Comparison of ENCODE assay signal across 22 cellular contexts in genomic region chr2:5725072-5725471, GRCh38. TPM values are rescaled to one million over a fixed set of nuclear protein-coding genes. Genes with fewer than 3 reads are reported as not detected.
DNase-seq lines count a peak whose midpoint lies in the region; TF ChIP-seq lines count a peak whose summit lies in the region.
"Had no signal": no experiment of that assay in that cellular context is flagged by ENCODE, and none has a peak within 500 bp of the region (broad histone marks: within the 10 kb centered on the region; RNA-seq: fewer than 3 reads in every experiment).

No MANE protein-coding gene starts in this region.

- no peak overlapping the region for H3K27ac Mint-ChIP-seq in endodermal cell

- H2BK120ac ChIP-seq in mesendoderm (ENCODE audit: low read depth, low read length): no peak overlapping the region

- H3K36me3 ChIP-seq in ES-I3 (ENCODE audit: insufficient read depth, low read length) (no peaks in the 10 kb centered on the region), NT2/D1 (ENCODE audit: insufficient read depth, insufficient read length, low read length) (no peaks in the 10 kb centered on the region), endodermal cell (ENCODE audit: control insufficient read depth, insufficient read depth, low read length) (no peaks in the 10 kb centered on the region), neuron (ENCODE audit: insufficient read depth, low read length) (no peaks in the 10 kb centered on the region), mesendoderm (ENCODE audit: control insufficient read depth, insufficient read depth, low read length) (no peaks in the 10 kb centered on the region)

- H2BK5ac ChIP-seq in mesendoderm (ENCODE audit: low read length): no peak overlapping the region

- H3K4me1 Mint-ChIP-seq in endodermal cell: peaks cover 18% of the 10 kb centered on the region

- H3K36me3 Mint-ChIP-seq in endodermal cell (ENCODE audit: low read depth): no peaks in the 10 kb centered on the region

- no peak overlapping the region for H3K23ac ChIP-seq in mesendoderm (ENCODE audit: low read length)

- H2AK5ac ChIP-seq in mesendoderm (ENCODE audit: low read length): no peak overlapping the region

- H2AFZ ChIP-seq in neuron (ENCODE audit: low read depth, low read length): no peak overlapping the region

- H3K9ac ChIP-seq in ES-I3 (ENCODE audit: low read depth, low read length) (peak overlapping the region; percentile 64), NT2/D1 (ENCODE audit: insufficient read length, low read depth) (no peak overlapping the region), endodermal cell (ENCODE audit: extremely low read depth, low read length, poor library complexity, severe bottlenecking) (no peak overlapping the region), mesendoderm (ENCODE audit: low read length) (no peak overlapping the region)
- H3K9ac ChIP-seq: SK-N-SH had no signal

- H3K9me3 Mint-ChIP-seq in endodermal cell: no peaks in the 10 kb centered on the region

- H3K4me2 ChIP-seq in mesendoderm (ENCODE audit: low read length): no peak overlapping the region
- H3K4me2 ChIP-seq: SK-N-SH had no signal

- no peak overlapping the region for H3K18ac ChIP-seq in mesendoderm (ENCODE audit: low read length)

- H3K9me3 ChIP-seq in ES-I3 (ENCODE audit: control insufficient read depth, insufficient read depth, low read length) (no peaks in the 10 kb centered on the region), NT2/D1 (ENCODE audit: insufficient read depth, low read length) (peaks cover 7% of the 10 kb centered on the region), endodermal cell (ENCODE audit: control insufficient read depth, low read length) (no peaks in the 10 kb centered on the region), neuron (ENCODE audit: low read length) (peaks cover 2% of the 10 kb centered on the region)
- H3K9me3 ChIP-seq: SK-N-SH had no signal

- H2BK15ac ChIP-seq in mesendoderm (replicated peaks; ENCODE audit: low read depth): no peak overlapping the region

- H3K4me1 ChIP-seq in ES-I3 (ENCODE audit: insufficient read depth, low read length): peaks cover 19% of the 10 kb centered on the region; the same call in 1 of the 2 replicates
- no peaks in the 10 kb centered on the region for H3K4me1 ChIP-seq in NT2/D1 (ENCODE audit: insufficient read depth, insufficient read length)
- H3K4me1 ChIP-seq in endodermal cell (ENCODE audit: control insufficient read depth, insufficient read depth, low read length): peaks cover 8% of the 10 kb centered on the region
- H3K4me1 ChIP-seq in neuron (ENCODE audit: insufficient read depth, low read length): peaks cover 21% of the 10 kb centered on the region
- H3K4me1 ChIP-seq in mesendoderm (ENCODE audit: control insufficient read depth, low read depth, low read length): no peaks in the 10 kb centered on the region

- no peak overlapping the region for H4K8ac ChIP-seq in mesendoderm (ENCODE audit: low read depth, low read length)

- H3K27me3 Mint-ChIP-seq in endodermal cell (ENCODE audit: insufficient read depth): peaks cover 13% of the 10 kb centered on the region

- no peaks in the 10 kb centered on the region for H3K79me2 ChIP-seq in mesendoderm (ENCODE audit: control insufficient read depth, insufficient read depth, low read length)

- WGBS in endodermal cell (ENCODE audit: insufficient coverage in 1 of 2, insufficient read length in 1 of 2), 2 experiments: 100% methylated on average over 1 of the region's 1 CpG; no CpG with 5 or more reads in 1 of the 2 experiments
- WGBS in mesendoderm (ENCODE audit: extremely low coverage, insufficient coverage, low lambda C conversion rate): no CpG with 5 or more reads among the region's 1 CpG

- no peaks in the 10 kb centered on the region for H3K27me3 ChIP-seq in NT2/D1 (ENCODE audit: insufficient read depth, insufficient read length)
- peaks cover 8% of the 10 kb centered on the region for H3K27me3 ChIP-seq in endodermal cell (ENCODE audit: control insufficient read depth, insufficient read depth, low read length, poor library complexity, severe bottlenecking)
- no peaks in the 10 kb centered on the region for H3K27me3 ChIP-seq in neuron (ENCODE audit: insufficient read depth, low read length)
- H3K27me3 ChIP-seq in mesendoderm (ENCODE audit: insufficient read depth, low read length, poor library complexity): no peaks in the 10 kb centered on the region

- H3K27ac ChIP-seq in endodermal cell (ENCODE audit: low read depth, low read length) (no peak overlapping the region), mesendoderm (ENCODE audit: low read depth, low read length) (no peak overlapping the region)
- H3K27ac ChIP-seq: 22Rv1, RWPE1 had no signal

- no peak overlapping the region for H3K56ac ChIP-seq in mesendoderm (ENCODE audit: low read length)

- H3K79me1 ChIP-seq in mesendoderm (ENCODE audit: low read length): no peaks in the 10 kb centered on the region

- no peak overlapping the region for H3K4ac ChIP-seq in mesendoderm (ENCODE audit: low read depth, low read length)

- intact Hi-C loops in cardiac septum (cut with DNase I): no loop called here

- TF ChIP-seq CTCF in endodermal cell (conservative IDR thresholded peaks at IDR 0.05): no peak

- H3K4me3 Mint-ChIP-seq in endodermal cell: peak overlapping the region; percentile 54

- DNase-seq in NT2/D1 (ENCODE audit: low read depth, low spot score): no peak
- DNase-seq in endodermal cell: no peak
- no peak for DNase-seq in HPDE6-E6E7 (ENCODE audit: extremely low spot score)
- no peak for DNase-seq in mesendoderm
- no peak for DNase-seq in cardiac septum (ENCODE audit: low spot score)
- DNase-seq in GDM1 (lab: John Stamatoyannopoulos, UW): no peak
- DNase-seq: Calu3, DMS153, DND-41, HCEC 1CT, NCI-H1048, NCI-H1694, NCI-H2029 treated with DMSO at 0.1 percent for 48 hours, NCI-H510A, NCI-H69, SIG-M5, SK-N-SH, SW 1271 had no signal

- no peak overlapping the region for H4K5ac ChIP-seq in mesendoderm (ENCODE audit: low read length)

- H3K4me3 ChIP-seq in NT2/D1 (ENCODE audit: insufficient read length, low read depth): peak overlapping the region; percentile 15
- peak overlapping the region; percentile 72 for H3K4me3 ChIP-seq in endodermal cell (ENCODE audit: low read length)
- H3K4me3 ChIP-seq in neuron (ENCODE audit: low read length): peak overlapping the region; percentile 62
- no peak overlapping the region for H3K4me3 ChIP-seq in mesendoderm (ENCODE audit: low read length)

RNA-seq across cellular contexts. Expression of gene SOX11, which starts 32.9 kb away (rescaled TPM):
- 10 to 100 TPM; 35.9 to 48.9 TPM for total RNA-seq in endodermal cell
- polyA plus RNA-seq in endodermal cell (2013, experiment 1 of 2): 117 TPM
- polyA plus RNA-seq in endodermal cell (2013, experiment 2 of 2): 117 TPM
- 9.9 TPM for polyA plus RNA-seq in mesendoderm (2013, experiment 1 of 2)
- polyA plus RNA-seq in mesendoderm (2013, experiment 2 of 2): 10.1 TPM
- 2.8 TPM for total RNA-seq in cardiac septum
- total RNA-seq: Calu3 had no signal
